ENCODE assay signal across 8 cellular contexts in genomic region chr10:45202242-45202641, GRCh38.
"Had no signal": no experiment of that assay in that cellular context is flagged by ENCODE, and none has a peak within 500 bp of the region (broad histone marks: within the 10 kb centered on the region; RNA-seq: fewer than 3 reads in every experiment).

No MANE protein-coding gene starts in this region.

- H3K4me3 ChIP-seq: GM12878 had no signal

- ATAC-seq: GM12878 had no signal

- FAIRE-seq: G401.6, GM12878, GM12891, GM12892, GM18507, GM19239 had no signal

- DNase-seq: GDM1, GF-D8 had no signal
